In genomic region chr5:123817267-123817666, GRCh38 we compare ENCODE assay signal across 8 cellular contexts.
"Had no signal": no experiment of that assay in that cellular context is flagged by ENCODE, and none has a peak within 500 bp of the region (broad histone marks: within the 10 kb centered on the region; RNA-seq: fewer than 3 reads in every experiment).

No MANE protein-coding gene starts in this region.

- ATAC-seq: GM12878 had no signal

- FAIRE-seq: G401.6, GM12878, GM12891, GM12892, GM18507, GM19239 had no signal

- DNase-seq: GDM1, GF-D8 had no signal

- H3K4me3 ChIP-seq: GM12878 had no signal
